Comparison of ENCODE assay signal across 8 cellular contexts in genomic region chrX:8815460-8816065, GRCh38. TPM values are rescaled to one million over a fixed set of nuclear protein-coding genes. Genes with fewer than 3 reads are reported as not detected.
A peak's percentile ranks its signal among the peaks of the same experiment; 100 is the strongest.
DNase-seq lines count a peak whose midpoint lies in the region; ATAC-seq and TF ChIP-seq lines count a peak whose summit lies in the region.

No MANE protein-coding gene starts in this region.

- TF ChIP-seq CTCF in OCI-LY7 (conservative IDR thresholded peaks at IDR 0.05; ENCODE audit: low read length) = peak; percentile 75

- H3K27me3 Mint-ChIP-seq in effector memory CD8-positive, alpha-beta T cell = peaks cover 2 to 8% of the 10 kb centered on the region in 2 donors
- peaks cover 0 to 1% (median 0%) of the 10 kb centered on the region in 5 donors for H3K27me3 Mint-ChIP-seq in naive thymus-derived CD8-positive, alpha-beta T cell
- H3K27me3 Mint-ChIP-seq in activated T-helper 2 cell treated with anti-CD3 and anti-CD28 coated beads, Interferon-gamma antibody, Interleukin-2, Interleukin-4, amounts not matched to agents 10 μg/mL and 5 μg/mL and 100 μg/mL, durations not matched to agents 14 hours and 24 hours and 36 hours (ENCODE audit: low read depth) = peaks cover 5% of the 10 kb centered on the region

- H3K4me3 ChIP-seq in OCI-LY7 (ENCODE audit: low read depth, low read length, poor library complexity, severe bottlenecking) = no peak overlapping the region

- no peak overlapping the region for H3K4me3 Mint-ChIP-seq in effector memory CD8-positive, alpha-beta T cell
- H3K4me3 Mint-ChIP-seq in naive thymus-derived CD8-positive, alpha-beta T cell = no peak overlapping the region
- H3K4me3 Mint-ChIP-seq in activated T-helper 2 cell treated with anti-CD3 and anti-CD28 coated beads, Interferon-gamma antibody, Interleukin-2, Interleukin-4, amounts not matched to agents 10 μg/mL and 5 μg/mL and 100 μg/mL, durations not matched to agents 14 hours and 24 hours and 36 hours (ENCODE audit: low read depth) = no peak overlapping the region

- POLR2A ChIA-PET in OCI-LY7 (lab: Charles Lee) = no interaction called here
- POLR2A ChIA-PET in naive thymus-derived CD8-positive, alpha-beta T cell (lab: Charles Lee) = no interaction called here

- H3K9me3 ChIP-seq in OCI-LY7 (ENCODE audit: low read length) = no peaks in the 10 kb centered on the region

- ATAC-seq in HG03354 (IDR thresholded peaks at IDR 0.05; ENCODE audit: poor library complexity, severe bottlenecking, unreplicated experiment) (peak; percentile 88), HG03196 (IDR thresholded peaks at IDR 0.05; ENCODE audit: unreplicated experiment) (no peak)
- no peak for ATAC-seq in effector memory CD8-positive, alpha-beta T cell (replicated peaks)
- ATAC-seq in naive thymus-derived CD8-positive, alpha-beta T cell = no peak

- BruUV-seq in OCI-LY7 (replicated peaks; lab: Mats Ljungman, UMichigan) = no TSS peak

- H3K4me1 ChIP-seq in OCI-LY7 (ENCODE audit: insufficient read depth, low read length, poor library complexity, severe bottlenecking) = no peaks in the 10 kb centered on the region

- H3K4me2 ChIP-seq in OCI-LY7 (ENCODE audit: low read length) = no peak overlapping the region

- H3K9me2 ChIP-seq in OCI-LY7 (ENCODE audit: insufficient read depth, low read length) = no peaks in the 10 kb centered on the region

- in situ Hi-C loops in ACHN (cut with HindIII; ENCODE audit: low pct_ligation_motif_present, low pct_unique_long_range_greater_than_20kb, low sequenced_read_pairs) = no loop called here
- in situ Hi-C loops in G401 (cut with HindIII; ENCODE audit: low sequenced_read_pairs) = no loop called here

- H3K36me3 Mint-ChIP-seq in effector memory CD8-positive, alpha-beta T cell (ENCODE audit: insufficient read depth) = no peaks in the 10 kb centered on the region
- no peaks in the 10 kb centered on the region for H3K36me3 Mint-ChIP-seq in naive thymus-derived CD8-positive, alpha-beta T cell
- no peaks in the 10 kb centered on the region for H3K36me3 Mint-ChIP-seq in activated T-helper 2 cell treated with anti-CD3 and anti-CD28 coated beads, Interferon-gamma antibody, Interleukin-2, Interleukin-4, amounts not matched to agents 10 μg/mL and 5 μg/mL and 100 μg/mL, durations not matched to agents 14 hours and 24 hours and 36 hours (ENCODE audit: low read depth)

- no peaks in the 10 kb centered on the region for H3K36me3 ChIP-seq in OCI-LY7 (ENCODE audit: insufficient read depth, low read length)

- intact Hi-C loops in OCI-LY7 (cut with micrococcal nuclease; ENCODE audit: unreplicated experiment) = loop anchor here (5.0 to 10.0 kb wide), 2 partner anchors 821 to 892 kb away; no protein-coding TSS in a partner anchor
- intact Hi-C loops in activated T-helper 2 cell treated with anti-CD3 and anti-CD28 coated beads, Interferon-gamma antibody, Interleukin-2, Interleukin-4, amounts not matched to agents 10 μg/mL and 5 μg/mL and 100 μg/mL, durations not matched to agents 14 hours and 24 hours and 36 hours (cut with micrococcal nuclease) = loop anchor here (1.0 kb wide), 2 partner anchors 72 to 894 kb away; no protein-coding TSS in a partner anchor

- H3K79me2 ChIP-seq in OCI-LY7 (ENCODE audit: insufficient read depth, low read depth, low read length) = no peaks in the 10 kb centered on the region

- DNase-seq in ACHN (peak; percentile 50), G401 (ENCODE audit: low spot score) (peak; percentile 41), OCI-LY7 (ENCODE audit: low spot score) (peak; percentile 39)
- peak; percentile 13 to 27 (median 23) for DNase-seq in effector memory CD8-positive, alpha-beta T cell
- DNase-seq in naive thymus-derived CD8-positive, alpha-beta T cell = peak in 6 of 10 donors; percentile 1 to 43 (median 25)
- no peak for DNase-seq in activated T-helper 2 cell treated with anti-CD3 and anti-CD28 coated beads, Interferon-gamma antibody, Interleukin-2, Interleukin-4, amounts not matched to agents 10 μg/mL and 5 μg/mL and 100 μg/mL, durations not matched to agents 14 hours and 24 hours and 36 hours (ENCODE audit: low spot score)

- no peaks in the 10 kb centered on the region for H4K20me1 ChIP-seq in OCI-LY7 (ENCODE audit: insufficient read depth, low read length)

- H3K27ac ChIP-seq in OCI-LY7 (ENCODE audit: low read depth, low read length, poor library complexity, severe bottlenecking) = no peak overlapping the region

- H2AFZ ChIP-seq in OCI-LY7 (ENCODE audit: low read length) = no peak overlapping the region

- no peaks in the 10 kb centered on the region for H3K9me3 Mint-ChIP-seq in effector memory CD8-positive, alpha-beta T cell
- H3K9me3 Mint-ChIP-seq in naive thymus-derived CD8-positive, alpha-beta T cell = no peaks in the 10 kb centered on the region
- no peaks in the 10 kb centered on the region for H3K9me3 Mint-ChIP-seq in activated T-helper 2 cell treated with anti-CD3 and anti-CD28 coated beads, Interferon-gamma antibody, Interleukin-2, Interleukin-4, amounts not matched to agents 10 μg/mL and 5 μg/mL and 100 μg/mL, durations not matched to agents 14 hours and 24 hours and 36 hours

- H3K27ac Mint-ChIP-seq in effector memory CD8-positive, alpha-beta T cell = no peak overlapping the region
- no peak overlapping the region for H3K27ac Mint-ChIP-seq in naive thymus-derived CD8-positive, alpha-beta T cell
- H3K27ac Mint-ChIP-seq in activated T-helper 2 cell treated with anti-CD3 and anti-CD28 coated beads, Interferon-gamma antibody, Interleukin-2, Interleukin-4, amounts not matched to agents 10 μg/mL and 5 μg/mL and 100 μg/mL, durations not matched to agents 14 hours and 24 hours and 36 hours = no peak overlapping the region

- no peaks in the 10 kb centered on the region for H3K4me1 Mint-ChIP-seq in effector memory CD8-positive, alpha-beta T cell (ENCODE audit: low read depth in 2 of 2)
- H3K4me1 Mint-ChIP-seq in naive thymus-derived CD8-positive, alpha-beta T cell = no peaks in the 10 kb centered on the region
- no peaks in the 10 kb centered on the region for H3K4me1 Mint-ChIP-seq in activated T-helper 2 cell treated with anti-CD3 and anti-CD28 coated beads, Interferon-gamma antibody, Interleukin-2, Interleukin-4, amounts not matched to agents 10 μg/mL and 5 μg/mL and 100 μg/mL, durations not matched to agents 14 hours and 24 hours and 36 hours (ENCODE audit: low read depth)

- CTCF ChIA-PET in OCI-LY7 (lab: Charles Lee; ENCODE audit: unreplicated experiment) = no interaction called here

RNA-seq across cellular contexts. Expression of gene FAM9A, which starts 14.4 kb away (rescaled TPM):
- total RNA-seq in G401 (2014; rRNA removed; shearing (Covaris generic)) = not detected in 2 replicates
- total RNA-seq in OCI-LY7 (2014; rRNA removed; shearing (Covaris generic)) = not detected in 2 replicates
- total RNA-seq in OCI-LY7 (2022) = not detected in 2 replicates
- not detected for total RNA-seq in naive thymus-derived CD8-positive, alpha-beta T cell
- polyA plus RNA-seq in naive thymus-derived CD8-positive, alpha-beta T cell = not detected
- total RNA-seq in activated T-helper 2 cell treated with anti-CD3 and anti-CD28 coated beads, Interferon-gamma antibody, Interleukin-2, Interleukin-4, amounts not matched to agents 10 μg/mL and 5 μg/mL and 100 μg/mL, durations not matched to agents 14 hours and 24 hours and 36 hours = not detected in 2 replicates
